13 cellular contexts compared by ENCODE assay signal in the genomic region with DNA sequence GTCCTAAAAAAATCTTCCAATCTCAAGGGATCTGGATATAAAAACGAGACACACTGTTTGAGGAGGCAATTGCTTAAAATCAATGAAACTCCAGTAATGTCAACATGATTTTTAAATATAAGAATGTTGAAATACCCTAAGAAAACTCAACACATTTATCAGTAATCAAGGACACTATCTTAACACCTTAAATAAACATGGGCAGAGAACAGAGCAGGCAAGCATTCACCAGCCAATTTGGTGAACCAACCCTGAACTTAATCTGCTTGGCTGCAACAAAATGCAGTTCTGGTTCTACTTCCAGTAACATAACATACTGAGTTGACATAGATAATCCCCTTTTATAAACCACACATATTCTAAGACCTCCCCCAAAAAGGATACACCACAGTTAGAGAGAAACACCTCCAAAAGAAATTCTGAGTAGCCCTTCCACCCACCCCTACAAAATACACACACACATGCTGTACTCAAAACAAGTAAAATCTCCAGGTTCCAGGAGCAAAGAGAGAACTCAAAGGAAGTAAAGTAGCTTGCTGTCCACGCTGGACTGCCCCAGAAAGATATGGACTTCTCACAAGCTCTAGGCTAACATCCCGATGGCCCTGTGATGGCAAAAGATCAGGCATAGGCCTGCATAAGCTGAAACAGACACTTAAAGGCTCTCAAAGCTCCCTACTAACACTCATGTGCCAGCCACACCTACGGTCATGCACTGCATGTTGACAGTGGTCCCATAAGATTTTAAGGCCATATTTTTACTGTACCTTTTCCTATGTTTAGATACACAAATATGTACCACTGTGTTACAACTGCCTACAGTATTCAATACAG. TPM values are rescaled to one million over a fixed set of nuclear protein-coding genes. Genes with fewer than 3 reads are reported as not detected.
DNase-seq lines count a peak whose midpoint lies in the region; ATAC-seq and TF ChIP-seq lines count a peak whose summit lies in the region.
"Had no signal": no experiment of that assay in that cellular context is flagged by ENCODE, and none has a peak within 500 bp of the region (broad histone marks: within the 10 kb centered on the region; RNA-seq: fewer than 3 reads in every experiment).

No MANE protein-coding gene starts in this region.

- H3K27ac Mint-ChIP-seq in activated T-helper 2 cell treated with anti-CD3 and anti-CD28 coated beads, Interferon-gamma antibody, Interleukin-2, Interleukin-4, amounts not matched to agents 10 μg/mL and 5 μg/mL and 100 μg/mL, durations not matched to agents 14 hours and 24 hours and 36 hours: peak overlapping the region; percentile 26

- no peak overlapping the region for H2BK12ac ChIP-seq in mesenchymal stem cell (ENCODE audit: low read length in 2 of 2)

- H3K79me1 ChIP-seq in mesenchymal stem cell (replicated peaks; ENCODE audit: low read length, poor library complexity, severe bottlenecking): peaks cover 12% of the 10 kb centered on the region

- H3K4me3 Mint-ChIP-seq in activated T-helper 2 cell treated with anti-CD3 and anti-CD28 coated beads, Interferon-gamma antibody, Interleukin-2, Interleukin-4, amounts not matched to agents 10 μg/mL and 5 μg/mL and 100 μg/mL, durations not matched to agents 14 hours and 24 hours and 36 hours (ENCODE audit: low read depth): no peak overlapping the region

- no peak overlapping the region for H3K4ac ChIP-seq in mesenchymal stem cell (ENCODE audit: low read depth in 1 of 2, low read length in 2 of 2)

- no peak overlapping the region for H3K9ac ChIP-seq in mesenchymal stem cell (ENCODE audit: low read length)

- H3K4me1 ChIP-seq in right cardiac atrium (ENCODE audit: control insufficient read depth, insufficient read depth, low read length): peaks cover 4% of the 10 kb centered on the region
- H3K4me1 ChIP-seq in mesenchymal stem cell (ENCODE audit: control insufficient read depth, insufficient read depth, low read depth, low read length): peaks cover 4% of the 10 kb centered on the region
- peaks cover 14 to 16% of the 10 kb centered on the region in 2 donors for H3K4me1 ChIP-seq in thyroid gland

- no peak overlapping the region for H3K4me2 ChIP-seq in mesenchymal stem cell (ENCODE audit: low read length, poor library complexity, severe bottlenecking)

- ATAC-seq in Right ventricle myocardium superior (ENCODE audit: poor library complexity): peak; percentile 21
- ATAC-seq in right cardiac atrium: no peak
- ATAC-seq in sciatic nerve: no peak
- ATAC-seq in HG03025 (IDR thresholded peaks at IDR 0.05; ENCODE audit: low FRiP score, unreplicated experiment): no peak

- H3K27ac ChIP-seq in right cardiac atrium (ENCODE audit: low read length) (no peak overlapping the region), mesenchymal stem cell (ENCODE audit: low read length, poor library complexity, severe bottlenecking) (peak overlapping the region; percentile 10), thyroid gland (no peak overlapping the region)
- H3K27ac ChIP-seq: SK-N-MC, spleen had no signal

- H3K23ac ChIP-seq in mesenchymal stem cell (ENCODE audit: low read length in 2 of 2): no peak overlapping the region

- no peak overlapping the region for H3K4me3 ChIP-seq in right cardiac atrium (ENCODE audit: low read length)
- H3K4me3 ChIP-seq in mesenchymal stem cell (ENCODE audit: insufficient read depth in 1 of 2, low read depth in 1 of 2, low read length in 2 of 2): no peak overlapping the region
- no peak overlapping the region for H3K4me3 ChIP-seq in thyroid gland (replicated peaks in 1 of 3)
- H3K4me3 ChIP-seq: SK-N-MC, spleen had no signal

- H3K18ac ChIP-seq in mesenchymal stem cell (ENCODE audit: low read depth in 1 of 2, low read length in 2 of 2): no peak overlapping the region

- no peaks in the 10 kb centered on the region for H3K9me3 ChIP-seq in right cardiac atrium (ENCODE audit: control insufficient read depth, low read length)
- H3K9me3 ChIP-seq in mesenchymal stem cell (ENCODE audit: control insufficient read depth, low read length): no peaks in the 10 kb centered on the region
- no peaks in the 10 kb centered on the region for H3K9me3 ChIP-seq in thyroid gland
- H3K9me3 ChIP-seq: spleen had no signal

- H3K36me3 ChIP-seq in mesenchymal stem cell (ENCODE audit: control insufficient read depth in 1 of 2, insufficient read depth in 2 of 2, low read depth in 1 of 2, low read length in 2 of 2) (peaks cover 20 to 31% of the 10 kb centered on the region in 2 experiments), thyroid gland (peaks cover 0 to 12% of the 10 kb centered on the region in 2 donors)

- H2BK120ac ChIP-seq in mesenchymal stem cell (ENCODE audit: low read depth, low read length): no peak overlapping the region

- no peaks in the 10 kb centered on the region for H3K9me3 Mint-ChIP-seq in activated T-helper 2 cell treated with anti-CD3 and anti-CD28 coated beads, Interferon-gamma antibody, Interleukin-2, Interleukin-4, amounts not matched to agents 10 μg/mL and 5 μg/mL and 100 μg/mL, durations not matched to agents 14 hours and 24 hours and 36 hours

- H4K91ac ChIP-seq in mesenchymal stem cell (ENCODE audit: low read length): no peak overlapping the region

- H3K27me3 ChIP-seq in right cardiac atrium (ENCODE audit: control insufficient read depth, insufficient read depth) (no peaks in the 10 kb centered on the region), mesenchymal stem cell (ENCODE audit: control insufficient read depth in 1 of 2, insufficient read depth in 1 of 2, low read length in 2 of 2) (no peaks in the 10 kb centered on the region), thyroid gland (no peaks in the 10 kb centered on the region)
- H3K27me3 ChIP-seq: spleen had no signal

- no peak overlapping the region for H2BK5ac ChIP-seq in mesenchymal stem cell (ENCODE audit: low read depth, low read length, poor library complexity, severe bottlenecking)

- H3K36me3 Mint-ChIP-seq in activated T-helper 2 cell treated with anti-CD3 and anti-CD28 coated beads, Interferon-gamma antibody, Interleukin-2, Interleukin-4, amounts not matched to agents 10 μg/mL and 5 μg/mL and 100 μg/mL, durations not matched to agents 14 hours and 24 hours and 36 hours (ENCODE audit: low read depth): peaks cover 37% of the 10 kb centered on the region

- H2AFZ ChIP-seq in mesenchymal stem cell (ENCODE audit: low read depth, low read length): no peak overlapping the region

- H4K8ac ChIP-seq in mesenchymal stem cell (ENCODE audit: low read length): no peak overlapping the region

- no peaks in the 10 kb centered on the region for H3K27me3 Mint-ChIP-seq in activated T-helper 2 cell treated with anti-CD3 and anti-CD28 coated beads, Interferon-gamma antibody, Interleukin-2, Interleukin-4, amounts not matched to agents 10 μg/mL and 5 μg/mL and 100 μg/mL, durations not matched to agents 14 hours and 24 hours and 36 hours (ENCODE audit: low read depth)

- no peak for TF ChIP-seq POLR2A in thyroid gland (IDR thresholded peaks at IDR 0.05)

- no peak for TF ChIP-seq CTCF in thyroid gland (IDR thresholded peaks at IDR 0.05)

- H3K4me1 Mint-ChIP-seq in activated T-helper 2 cell treated with anti-CD3 and anti-CD28 coated beads, Interferon-gamma antibody, Interleukin-2, Interleukin-4, amounts not matched to agents 10 μg/mL and 5 μg/mL and 100 μg/mL, durations not matched to agents 14 hours and 24 hours and 36 hours (ENCODE audit: low read depth): peaks cover 21% of the 10 kb centered on the region

- H2AK5ac ChIP-seq in mesenchymal stem cell (ENCODE audit: low read length, severe bottlenecking): no peak overlapping the region

- DNase-seq in Right ventricle myocardium superior: no peak
- no peak for DNase-seq in right cardiac atrium
- no peak for DNase-seq in activated T-helper 2 cell treated with anti-CD3 and anti-CD28 coated beads, Interferon-gamma antibody, Interleukin-2, Interleukin-4, amounts not matched to agents 10 μg/mL and 5 μg/mL and 100 μg/mL, durations not matched to agents 14 hours and 24 hours and 36 hours (ENCODE audit: low spot score)
- no peak for DNase-seq in mesenchymal stem cell
- DNase-seq in thyroid gland: peak; percentile 14 to 20
- no peak for DNase-seq in sciatic nerve (ENCODE audit: low spot score)
- no peak for DNase-seq in NCI-H146 treated with DMSO at 0.1 percent for 48 hours (lab: John Stamatoyannopoulos, UW; ENCODE audit: unreplicated experiment)
- DNase-seq: AML-193, NCI-H1092 treated with DMSO at 0.1 percent for 48 hours, NCI-H226, spleen had no signal

- intact Hi-C loops in Right ventricle myocardium superior (cut with DNase I): no loop called here
- intact Hi-C loops in right cardiac atrium (cut with DNase I): no loop called here
- intact Hi-C loops in activated T-helper 2 cell treated with anti-CD3 and anti-CD28 coated beads, Interferon-gamma antibody, Interleukin-2, Interleukin-4, amounts not matched to agents 10 μg/mL and 5 μg/mL and 100 μg/mL, durations not matched to agents 14 hours and 24 hours and 36 hours (cut with micrococcal nuclease): no loop called here
- intact Hi-C loops in thyroid gland (cut with DNase I): no loop called here
- intact Hi-C loops in sciatic nerve (cut with DNase I): no loop called here

- WGBS in right cardiac atrium: 53% methylated on average over 4 of the region's 4 CpGs
- 88% methylated on average over 3 of the region's 4 CpGs for WGBS in mesenchymal stem cell
- WGBS in thyroid gland, 2 donors: 36 to 48% methylated on average over 4 of the region's 4 CpGs

- H2BK15ac ChIP-seq in mesenchymal stem cell (ENCODE audit: low read depth, poor library complexity, severe bottlenecking): peak overlapping the region; percentile 44

- no peak overlapping the region for H3K14ac ChIP-seq in mesenchymal stem cell (ENCODE audit: low read length in 2 of 2)

RNA-seq across cellular contexts. Expression of a gene that starts 30.5 kb away (rescaled TPM):
- total RNA-seq in Right ventricle myocardium superior: 16.1 TPM
- total RNA-seq in right cardiac atrium: 10 to 100 TPM; 25.9 to 29.7 (median 29.6) TPM
- polyA plus RNA-seq in right cardiac atrium: 9.8 TPM
- 37.5 and 40.9 TPM in 2 replicates for total RNA-seq in activated T-helper 2 cell treated with anti-CD3 and anti-CD28 coated beads, Interferon-gamma antibody, Interleukin-2, Interleukin-4, amounts not matched to agents 10 μg/mL and 5 μg/mL and 100 μg/mL, durations not matched to agents 14 hours and 24 hours and 36 hours
- 20.5 TPM for polyA plus RNA-seq in mesenchymal stem cell (2013, experiment 1 of 2)
- polyA plus RNA-seq in mesenchymal stem cell (2013, experiment 2 of 2): 20.5 TPM
- total RNA-seq in thyroid gland: 10 to 100 TPM; 58.2 to 98.0 (median 76.1) TPM
- 44.1 TPM for total RNA-seq in sciatic nerve

Comparison
In these comparisons a context has a peak if more than half of its experiments do, and no peak if none do; other contexts are left out.
1. DNase-seq: peak in thyroid gland (2 of 2); none in Right ventricle myocardium superior (single experiment), right cardiac atrium (0 of 3), activated T-helper 2 cell treated with anti-CD3 and anti-CD28 coated beads, Interferon-gamma antibody, Interleukin-2, Interleukin-4, amounts not matched to agents 10 μg/mL and 5 μg/mL and 100 μg/mL, durations not matched to agents 14 hours and 24 hours and 36 hours (single experiment), mesenchymal stem cell (single experiment), sciatic nerve (single experiment) and NCI-H146 treated with DMSO at 0.1 percent for 48 hours (single experiment).